In genomic region chr10:43225004-43225786, GRCh38 we compare ENCODE assay signal across 13 cellular contexts. TPM values are rescaled to one million over a fixed set of nuclear protein-coding genes. Genes with fewer than 3 reads are reported as not detected.
DNase-seq lines count a peak whose midpoint lies in the region; ATAC-seq and TF ChIP-seq lines count a peak whose summit lies in the region.
"Had no signal": no experiment of that assay in that cellular context is flagged by ENCODE, and none has a peak within 500 bp of the region (broad histone marks: within the 10 kb centered on the region; RNA-seq: fewer than 3 reads in every experiment).

No MANE protein-coding gene starts in this region.

- no peaks in the 10 kb centered on the region for H3K36me3 Mint-ChIP-seq in natural killer cell treated with Interleukin-12 subunit alpha and Interleukin-12 subunit beta and Interleukin-15 and Interleukin-18, amount 100 ng/mL, for 72 hours
- no peaks in the 10 kb centered on the region for H3K36me3 Mint-ChIP-seq in natural killer cell
- no peaks in the 10 kb centered on the region for H3K36me3 Mint-ChIP-seq in naive thymus-derived CD8-positive, alpha-beta T cell

- H3K27ac ChIP-seq in body of pancreas, result no peak overlapping the region
- H3K27ac ChIP-seq: lower lobe of right lung had no signal

- TF ChIP-seq CTCF in natural killer cell (IDR thresholded peaks at IDR 0.05) (no peak), body of pancreas (IDR thresholded peaks at IDR 0.05) (no peak)

- peak overlapping the region in 1 of 2 donors; percentile 2 for H3K27ac Mint-ChIP-seq in natural killer cell treated with Interleukin-12 subunit alpha and Interleukin-12 subunit beta and Interleukin-15 and Interleukin-18, amount 100 ng/mL, for 72 hours
- H3K27ac Mint-ChIP-seq in natural killer cell, result peak overlapping the region in 1 of 2 donors; percentile 77
- H3K27ac Mint-ChIP-seq in naive thymus-derived CD8-positive, alpha-beta T cell, result peak overlapping the region in 6 of 10 donors; percentile 1 to 63 (median 34)

- WGBS in body of pancreas, 2 donors, result 57 to 76% methylated on average over 5 of the region's 5 CpGs

- H3K9me3 ChIP-seq in body of pancreas, result no peaks in the 10 kb centered on the region
- H3K9me3 ChIP-seq: lower lobe of right lung had no signal

- POLR2A ChIA-PET in naive thymus-derived CD8-positive, alpha-beta T cell (lab: Charles Lee), result interaction anchor here (0.5 kb wide), 2 partner anchors 19 to 201 kb away, joined by 3 to 5 read pairs; no protein-coding TSS in a partner anchor

- H3K4me3 Mint-ChIP-seq in natural killer cell treated with Interleukin-12 subunit alpha and Interleukin-12 subunit beta and Interleukin-15 and Interleukin-18, amount 100 ng/mL, for 72 hours, result peak overlapping the region; percentile 34
- no peak overlapping the region for H3K4me3 Mint-ChIP-seq in natural killer cell
- peak overlapping the region in 3 of 10 donors; percentile 8 to 30 (median 24) for H3K4me3 Mint-ChIP-seq in naive thymus-derived CD8-positive, alpha-beta T cell

- no peak for ATAC-seq in natural killer cell treated with Interleukin-12 subunit alpha and Interleukin-12 subunit beta and Interleukin-15 and Interleukin-18, amount 100 ng/mL, for 72 hours
- ATAC-seq in natural killer cell (no peak), body of pancreas (no peak), GM21515 (IDR thresholded peaks at IDR 0.05; ENCODE audit: unreplicated experiment) (no peak)
- ATAC-seq in naive thymus-derived CD8-positive, alpha-beta T cell, result no peak
- ATAC-seq: lower lobe of right lung, Panc1 had no signal

- no peaks in the 10 kb centered on the region for H3K9me3 Mint-ChIP-seq in natural killer cell treated with Interleukin-12 subunit alpha and Interleukin-12 subunit beta and Interleukin-15 and Interleukin-18, amount 100 ng/mL, for 72 hours
- H3K9me3 Mint-ChIP-seq in natural killer cell, result no peaks in the 10 kb centered on the region
- H3K9me3 Mint-ChIP-seq in naive thymus-derived CD8-positive, alpha-beta T cell, result no peaks in the 10 kb centered on the region

- peaks cover 0 to 2% of the 10 kb centered on the region in 2 donors for H3K27me3 ChIP-seq in body of pancreas

- no peaks in the 10 kb centered on the region for H3K36me3 ChIP-seq in body of pancreas (replicated peaks in 1 of 2; ENCODE audit: insufficient read depth in 1 of 2, low read depth in 2 of 2)
- H3K36me3 ChIP-seq: lower lobe of right lung had no signal

- no peak for DNase-seq in natural killer cell treated with Interleukin-12 subunit alpha and Interleukin-12 subunit beta and Interleukin-15 and Interleukin-18, amount 100 ng/mL, for 72 hours (ENCODE audit: low spot score)
- no peak for DNase-seq in natural killer cell
- DNase-seq in body of pancreas, result peak in 3 of 4 donors; percentile 1 to 5 (median 1)
- DNase-seq in naive thymus-derived CD8-positive, alpha-beta T cell, result peak in 1 of 10 donors; percentile 3
- no peak for DNase-seq in superior temporal gyrus (ENCODE audit: extremely low spot score)
- DNase-seq in NCI-H2227 (lab: John Stamatoyannopoulos, UW; ENCODE audit: unreplicated experiment), result no peak
- DNase-seq: central memory CD4-positive, alpha-beta T cell; DMS79; GOT3; NCI-H82 had no signal

- no peak overlapping the region for H3K4me3 ChIP-seq in body of pancreas
- H3K4me3 ChIP-seq: lower lobe of right lung had no signal

- intact Hi-C loops in natural killer cell (cut with micrococcal nuclease) (no loop called here), body of pancreas (cut with DNase I) (no loop called here)

- peaks cover 27 to 34% of the 10 kb centered on the region in 2 donors for H3K4me1 Mint-ChIP-seq in natural killer cell treated with Interleukin-12 subunit alpha and Interleukin-12 subunit beta and Interleukin-15 and Interleukin-18, amount 100 ng/mL, for 72 hours (ENCODE audit: low read depth in 2 of 2)
- H3K4me1 Mint-ChIP-seq in natural killer cell, result peaks cover 22 to 76% of the 10 kb centered on the region in 2 donors
- H3K4me1 Mint-ChIP-seq in naive thymus-derived CD8-positive, alpha-beta T cell, result peaks cover 12 to 38% (median 24%) of the 10 kb centered on the region in 4 donors

- TF ChIP-seq POLR2A in body of pancreas (IDR thresholded peaks at IDR 0.05), result no peak

- peaks cover 16% of the 10 kb centered on the region for H3K4me1 ChIP-seq in body of pancreas

- no peaks in the 10 kb centered on the region for H3K27me3 Mint-ChIP-seq in natural killer cell treated with Interleukin-12 subunit alpha and Interleukin-12 subunit beta and Interleukin-15 and Interleukin-18, amount 100 ng/mL, for 72 hours
- H3K27me3 Mint-ChIP-seq in natural killer cell (ENCODE audit: low read depth in 2 of 2), result peaks cover 0 to 5% of the 10 kb centered on the region in 2 donors
- peaks cover 6 to 23% (median 11%) of the 10 kb centered on the region in 5 donors for H3K27me3 Mint-ChIP-seq in naive thymus-derived CD8-positive, alpha-beta T cell

RNA-seq across cellular contexts. Expression of gene RASGEF1A, which starts 41.7 kb away (rescaled TPM):
- total RNA-seq in natural killer cell treated with Interleukin-12 subunit alpha and Interleukin-12 subunit beta and Interleukin-15 and Interleukin-18, amount 100 ng/mL, for 72 hours, result 1 to 10 TPM in 1 of 2 donors, under 1 TPM in 1; 0.69 to 1.1 TPM
- total RNA-seq in natural killer cell, result 10 to 100 TPM in 2 of 3 donors, 1 to 10 TPM in 1; 9.3 to 12.9 (median 10.9) TPM
- total RNA-seq in body of pancreas, result 1 to 10 TPM in 1 of 2 donors, under 1 TPM in 1; 0.66 to 2.6 TPM
- under 1 TPM; 0.23 to 0.47 TPM for total RNA-seq in naive thymus-derived CD8-positive, alpha-beta T cell
- 1 to 10 TPM in 1 of 3 donors, under 1 TPM in 2; 0.30 to 6.1 (median 0.42) TPM for polyA plus RNA-seq in naive thymus-derived CD8-positive, alpha-beta T cell

Comparison
In these comparisons a context has a peak if more than half of its experiments do, and no peak if none do; other contexts are left out.
1. DNase-seq: peak in body of pancreas (3 of 4); none in natural killer cell treated with Interleukin-12 subunit alpha and Interleukin-12 subunit beta and Interleukin-15 and Interleukin-18, amount 100 ng/mL, for 72 hours (single experiment), natural killer cell (single experiment), superior temporal gyrus (single experiment) and NCI-H2227 (single experiment).